6 cellular contexts compared by ENCODE assay signal in genomic region chr3:50627407-50628051, GRCh38. TPM values are rescaled to one million over a fixed set of nuclear protein-coding genes. Genes with fewer than 3 reads are reported as not detected.
A peak's percentile ranks its signal among the peaks of the same experiment; 100 is the strongest.
DNase-seq lines count a peak whose midpoint lies in the region; ATAC-seq and TF ChIP-seq lines count a peak whose summit lies in the region.

No MANE protein-coding gene starts in this region.

- H3K9me3 ChIP-seq in cardiac muscle cell (ENCODE audit: low read depth) = no peaks in the 10 kb centered on the region

- no peak overlapping the region for H3K27ac ChIP-seq in cardiac muscle cell

- TF ChIP-seq CTCF in GM20000 (IDR thresholded peaks at IDR 0.05; ENCODE audit: extremely low read depth, missing control alignments) (peak; percentile 24), cardiac muscle cell (IDR thresholded peaks at IDR 0.05; ENCODE audit: low read depth, low read length) (peak; percentile 44)

- peaks cover 14% of the 10 kb centered on the region for H3K4me1 ChIP-seq in cardiac muscle cell (ENCODE audit: low read depth)

- H3K4me3 ChIP-seq in cardiac muscle cell = no peak overlapping the region

- ATAC-seq in HG03045 (IDR thresholded peaks at IDR 0.05; ENCODE audit: unreplicated experiment) (no peak), GM21619 (IDR thresholded peaks at IDR 0.05; ENCODE audit: unreplicated experiment) (no peak), GM18520 (IDR thresholded peaks at IDR 0.05; ENCODE audit: unreplicated experiment) (no peak)

- no peaks in the 10 kb centered on the region for H3K27me3 ChIP-seq in cardiac muscle cell

- no peaks in the 10 kb centered on the region for H3K36me3 ChIP-seq in cardiac muscle cell

- DNase-seq in GM20000 (ENCODE audit: low spot score) (no peak), RPMI8226 (peak; percentile 11), cardiac muscle cell (ENCODE audit: low read depth in 1 of 2, low spot score in 1 of 2) (peak; percentile 35 to 41)

RNA-seq across cellular contexts. Expression of gene MAPKAPK3, which starts 10.6 kb away (rescaled TPM):
- 88.2 and 94.7 TPM in 2 replicates for total RNA-seq in cardiac muscle cell
- 77.3 and 94.2 TPM in 2 replicates for polyA plus RNA-seq in cardiac muscle cell

RNA-seq across cellular contexts. Expression of gene CISH, which starts 16.0 kb away (rescaled TPM):
- total RNA-seq in cardiac muscle cell = 6.9 and 8.2 TPM in 2 replicates
- polyA plus RNA-seq in cardiac muscle cell = 6.4 and 11.7 TPM in 2 replicates

RNA-seq across cellular contexts. Expression of gene DOCK3, which starts 47.2 kb away (rescaled TPM):
- 0.42 and 1.3 TPM in 2 replicates for total RNA-seq in cardiac muscle cell
- polyA plus RNA-seq in cardiac muscle cell = 0.56 and 0.94 TPM in 2 replicates

RNA-seq across cellular contexts. Expression of gene HEMK1, which starts 58.2 kb away (rescaled TPM):
- total RNA-seq in cardiac muscle cell = 13.8 and 23.3 TPM in 2 replicates
- polyA plus RNA-seq in cardiac muscle cell = 33.9 and 37.4 TPM in 2 replicates

RNA-seq across cellular contexts. Expression of gene C3orf18, which starts 60.0 kb away (rescaled TPM):
- 34.1 and 39.4 TPM in 2 replicates for total RNA-seq in cardiac muscle cell
- polyA plus RNA-seq in cardiac muscle cell = 33.6 and 37.0 TPM in 2 replicates
